8 cellular contexts compared by ENCODE assay signal in the genomic region with DNA sequence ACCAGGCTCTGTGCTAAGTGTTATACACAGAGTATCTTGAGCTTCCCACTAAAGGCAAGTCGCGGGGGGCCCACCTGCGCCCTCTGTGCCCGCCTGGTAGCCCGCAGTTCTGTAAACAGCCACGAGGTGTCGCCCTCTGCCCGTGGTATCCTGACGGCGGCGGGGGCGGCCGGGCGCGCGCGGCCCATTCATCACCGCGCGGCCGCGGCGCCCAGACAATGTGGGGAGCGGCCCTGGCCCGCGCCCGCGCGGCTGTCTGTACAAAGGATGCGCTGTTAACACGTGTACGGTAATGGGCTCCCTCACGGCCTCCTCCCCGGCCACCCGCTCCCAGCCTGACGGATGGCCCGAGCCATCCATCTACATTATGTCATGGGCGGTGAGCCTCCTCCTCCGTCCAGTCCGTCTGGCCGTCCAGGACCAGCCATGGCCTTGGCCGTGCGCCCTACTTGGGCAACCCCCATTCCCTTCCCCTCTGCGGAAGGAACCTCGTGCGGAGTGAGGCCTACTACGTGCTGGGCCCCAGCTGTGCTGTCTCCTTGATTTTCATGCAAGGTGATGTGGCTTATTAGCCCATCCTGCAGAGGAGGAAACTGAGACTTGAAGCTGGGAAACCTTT.
DNase-seq lines count a peak whose midpoint lies in the region; ATAC-seq lines count a peak whose summit lies in the region.

No MANE protein-coding gene starts in this region.

- DNase-seq in activated CD4-positive, alpha-beta T cell treated with anti-CD3 and anti-CD28 coated beads for 24 hours (ENCODE audit: low read depth in 2 of 2): peak; percentile 7 to 39
- no peak for DNase-seq in activated CD4-positive, alpha-beta T cell treated with anti-CD3 and anti-CD28 coated beads for 1 hour
- DNase-seq in RPMI7951 (ENCODE audit: low read depth) (peak; percentile 75), amniotic epithelial cell (ENCODE audit: low read depth) (peak; percentile 85), hepatic stellate cell (ENCODE audit: low spot score) (peak; percentile 47), sciatic nerve (ENCODE audit: low spot score) (peak; percentile 84), GF-D8 (lab: John Stamatoyannopoulos, UW) (no peak), NCI-H1436 treated with DMSO at 0.1 percent for 48 hours (lab: John Stamatoyannopoulos, UW) (no peak)

- peak; percentile 89 for ATAC-seq in sciatic nerve

- intact Hi-C loops in sciatic nerve (cut with DNase I): no loop called here

Comparison
In these comparisons a context has a peak if more than half of its experiments do, and no peak if none do; other contexts are left out.
1. DNase-seq: peak in activated CD4-positive, alpha-beta T cell treated with anti-CD3 and anti-CD28 coated beads for 24 hours (2 of 2), RPMI7951 (single experiment), amniotic epithelial cell (single experiment), hepatic stellate cell (single experiment) and sciatic nerve (single experiment); none in activated CD4-positive, alpha-beta T cell treated with anti-CD3 and anti-CD28 coated beads for 1 hour (single experiment), GF-D8 (single experiment) and NCI-H1436 treated with DMSO at 0.1 percent for 48 hours (single experiment).